Comparison of ENCODE assay signal across 9 cellular contexts in genomic region chr19:12825259-12826131, GRCh38. TPM values are rescaled to one million over a fixed set of nuclear protein-coding genes. Genes with fewer than 3 reads are reported as not detected.
DNase-seq lines count a peak whose midpoint lies in the region; ATAC-seq and TF ChIP-seq lines count a peak whose summit lies in the region.
"Had no signal": no experiment of that assay in that cellular context is flagged by ENCODE, and none has a peak within 500 bp of the region (broad histone marks: within the 10 kb centered on the region; RNA-seq: fewer than 3 reads in every experiment).

No MANE protein-coding gene starts in this region.

- no peak overlapping the region for H3K4me3 Mint-ChIP-seq in progenitor cell of endocrine pancreas (ENCODE audit: low read depth)

- peaks cover 47% of the 10 kb centered on the region for H3K27me3 Mint-ChIP-seq in progenitor cell of endocrine pancreas

- H3K9me3 Mint-ChIP-seq in progenitor cell of endocrine pancreas (ENCODE audit: low read depth): no peaks in the 10 kb centered on the region

- TF ChIP-seq CTCF in progenitor cell of endocrine pancreas (IDR thresholded peaks at IDR 0.05; ENCODE audit: unreplicated experiment): peak; percentile 70

- no peaks in the 10 kb centered on the region for H3K4me1 Mint-ChIP-seq in progenitor cell of endocrine pancreas (ENCODE audit: low read depth)

- peak; percentile 21 for DNase-seq in SKM-1 treated with dmso at 0.1 percent for 144 hours (lab: John Stamatoyannopoulos, UW; ENCODE audit: unreplicated experiment)
- no peak for DNase-seq in SKM-1 (lab: John Stamatoyannopoulos, UW; ENCODE audit: unreplicated experiment)
- peak; percentile 17 for DNase-seq in NCI-H1092 treated with DMSO at 0.1 percent for 48 hours (lab: John Stamatoyannopoulos, UW)
- peak; percentile 89 for DNase-seq in ecto neural progenitor cell (ENCODE audit: low spot score)
- DNase-seq in progenitor cell of endocrine pancreas (ENCODE audit: low spot score, unreplicated experiment): peak; percentile 56
- no peak for DNase-seq in HK-2 (ENCODE audit: unreplicated experiment)
- DNase-seq in NCI-H2107 (lab: John Stamatoyannopoulos, UW): no peak
- DNase-seq: DMS 273 treated with DMSO at 0.1 percent for 48 hours had no signal

- peak overlapping the region; percentile 81 for H3K27ac Mint-ChIP-seq in progenitor cell of endocrine pancreas

- no peak for ATAC-seq in HG02610 (IDR thresholded peaks at IDR 0.05; ENCODE audit: unreplicated experiment)

- no peaks in the 10 kb centered on the region for H3K36me3 Mint-ChIP-seq in progenitor cell of endocrine pancreas (ENCODE audit: insufficient read depth)

RNA-seq across cellular contexts. Expression of gene RTBDN, which starts 8.9 kb away (rescaled TPM):
- not detected in 2 replicates for total RNA-seq in progenitor cell of endocrine pancreas

RNA-seq across cellular contexts. Expression of gene MAST1, which starts 12.8 kb away (rescaled TPM):
- total RNA-seq in progenitor cell of endocrine pancreas: 5.3 and 5.9 TPM in 2 replicates

RNA-seq across cellular contexts. Expression of gene RNASEH2A, which starts 19.1 kb away (rescaled TPM):
- 32.8 and 37.4 TPM in 2 replicates for total RNA-seq in progenitor cell of endocrine pancreas

RNA-seq across cellular contexts. Expression of gene THSD8, which starts 23.6 kb away (rescaled TPM):
- total RNA-seq in progenitor cell of endocrine pancreas: 16.5 and 22.7 TPM in 2 replicates

RNA-seq across cellular contexts. Expression of gene PRDX2, which starts 23.9 kb away (rescaled TPM):
- 524 and 554 TPM in 2 replicates for total RNA-seq in progenitor cell of endocrine pancreas

Comparison
In these comparisons a context has a peak if more than half of its experiments do, and no peak if none do; other contexts are left out.
1. DNase-seq: peak in SKM-1 treated with dmso at 0.1 percent for 144 hours (single experiment), NCI-H1092 treated with DMSO at 0.1 percent for 48 hours (single experiment), ecto neural progenitor cell (single experiment) and progenitor cell of endocrine pancreas (single experiment); none in SKM-1 (single experiment), HK-2 (single experiment) and NCI-H2107 (single experiment).